In the genomic region with DNA sequence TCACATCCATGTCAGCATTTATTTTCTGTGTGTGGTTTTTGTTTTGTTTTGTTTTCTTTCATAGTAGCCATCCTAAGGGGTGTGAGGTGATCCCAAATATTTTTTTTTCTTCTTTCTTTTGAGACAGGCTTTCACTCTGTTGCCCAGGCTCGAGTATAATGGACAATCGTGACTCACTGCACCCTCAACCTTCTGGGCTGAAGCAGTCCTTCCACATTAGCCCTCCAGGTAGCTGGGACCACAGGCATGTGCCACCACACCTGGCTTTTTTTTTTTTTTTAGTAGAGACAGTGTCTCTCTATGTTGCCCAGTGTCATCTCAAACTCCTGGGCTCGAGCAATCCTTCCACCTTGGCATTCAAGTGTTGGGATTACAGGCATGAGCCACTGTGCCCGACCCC, we compare ENCODE assay signal across 14 cellular contexts. TPM values are rescaled to one million over a fixed set of nuclear protein-coding genes. Genes with fewer than 3 reads are reported as not detected.
DNase-seq lines count a peak whose midpoint lies in the region; ATAC-seq and TF ChIP-seq lines count a peak whose summit lies in the region.
"Had no signal": no experiment of that assay in that cellular context is flagged by ENCODE, and none has a peak within 500 bp of the region (broad histone marks: within the 10 kb centered on the region; RNA-seq: fewer than 3 reads in every experiment).

No MANE protein-coding gene starts in this region.

- POLR2A ChIA-PET in activated CD8-positive, alpha-beta T cell treated with anti-CD3 and anti-CD28 coated beads for 36 hours (lab: Charles Lee) = interaction anchor here (1.2 kb wide), 1 partner anchor 27 kb away, joined by 4 read pairs; no protein-coding TSS in a partner anchor

- H3K9me3 Mint-ChIP-seq in activated naive CD4-positive, alpha-beta T cell treated with anti-CD3 and anti-CD28 coated beads for 36 hours = no peaks in the 10 kb centered on the region
- H3K9me3 Mint-ChIP-seq in activated naive CD4-positive, alpha-beta T cell treated with anti-CD3 and anti-CD28 coated beads, Interleukin-2, amount 10 ng/mL, durations not matched to agents 7 days and 5 days = no peaks in the 10 kb centered on the region
- H3K9me3 Mint-ChIP-seq in activated CD8-positive, alpha-beta T cell treated with anti-CD3 and anti-CD28 coated beads for 36 hours = peaks cover 2% of the 10 kb centered on the region
- H3K9me3 Mint-ChIP-seq in effector memory CD8-positive, alpha-beta T cell = no peaks in the 10 kb centered on the region

- H3K4me3 ChIP-seq in WERI-Rb-1 (ENCODE audit: low read depth, low read length) = no peak overlapping the region
- H3K4me3 ChIP-seq: lower lobe of right lung, sigmoid colon, upper lobe of right lung had no signal

- CTCF ChIA-PET in activated naive CD4-positive, alpha-beta T cell treated with anti-CD3 and anti-CD28 coated beads for 36 hours (lab: Charles Lee) = interaction anchor here (0.6 kb wide), 1 partner anchor 43 kb away, joined by 3 read pairs; no protein-coding TSS in a partner anchor
- CTCF ChIA-PET in activated naive CD4-positive, alpha-beta T cell treated with anti-CD3 and anti-CD28 coated beads, Interleukin-2, amount 10 ng/mL, durations not matched to agents 7 days and 5 days (lab: Charles Lee) = interaction anchor here (2.1 kb wide), 1 partner anchor 59 kb away, joined by 8 read pairs; no protein-coding TSS in a partner anchor
- CTCF ChIA-PET in activated CD8-positive, alpha-beta T cell treated with anti-CD3 and anti-CD28 coated beads for 36 hours (lab: Charles Lee) = no interaction called here

- intact Hi-C loops in activated naive CD4-positive, alpha-beta T cell treated with anti-CD3 and anti-CD28 coated beads for 36 hours (cut with micrococcal nuclease) = loop anchor here (2.0 kb wide), 1 partner anchor 50 kb away; no protein-coding TSS in a partner anchor
- intact Hi-C loops in activated CD8-positive, alpha-beta T cell treated with anti-CD3 and anti-CD28 coated beads for 36 hours (cut with micrococcal nuclease) = loop anchor here (5.0 kb wide), 2 partner anchors 36 to 59 kb away; no protein-coding TSS in a partner anchor

- H3K27ac Mint-ChIP-seq in activated naive CD4-positive, alpha-beta T cell treated with anti-CD3 and anti-CD28 coated beads for 36 hours = peak overlapping the region; percentile 75
- H3K27ac Mint-ChIP-seq in activated naive CD4-positive, alpha-beta T cell treated with anti-CD3 and anti-CD28 coated beads, Interleukin-2, amount 10 ng/mL, durations not matched to agents 7 days and 5 days = no peak overlapping the region
- peak overlapping the region; percentile 84 for H3K27ac Mint-ChIP-seq in activated CD8-positive, alpha-beta T cell treated with anti-CD3 and anti-CD28 coated beads for 36 hours
- H3K27ac Mint-ChIP-seq in effector memory CD8-positive, alpha-beta T cell = peak overlapping the region; percentile 81 to 90

- no peak overlapping the region for H3K27ac ChIP-seq in WERI-Rb-1
- H3K27ac ChIP-seq: lower lobe of right lung, sigmoid colon, upper lobe of right lung had no signal

- H3K27me3 ChIP-seq in WERI-Rb-1 (ENCODE audit: insufficient read depth, low read depth, severe bottlenecking) = no peaks in the 10 kb centered on the region
- H3K27me3 ChIP-seq: sigmoid colon, upper lobe of right lung had no signal

- H3K36me3 Mint-ChIP-seq in activated naive CD4-positive, alpha-beta T cell treated with anti-CD3 and anti-CD28 coated beads for 36 hours (ENCODE audit: low read depth) = peaks cover 39% of the 10 kb centered on the region
- H3K36me3 Mint-ChIP-seq in activated naive CD4-positive, alpha-beta T cell treated with anti-CD3 and anti-CD28 coated beads, Interleukin-2, amount 10 ng/mL, durations not matched to agents 7 days and 5 days = peaks cover 50% of the 10 kb centered on the region
- H3K36me3 Mint-ChIP-seq in activated CD8-positive, alpha-beta T cell treated with anti-CD3 and anti-CD28 coated beads for 36 hours (ENCODE audit: low read depth) = peaks cover 61% of the 10 kb centered on the region
- H3K36me3 Mint-ChIP-seq in effector memory CD8-positive, alpha-beta T cell (ENCODE audit: insufficient read depth) = peaks cover 79% of the 10 kb centered on the region

- H3K9me3 ChIP-seq in WERI-Rb-1 (ENCODE audit: severe bottlenecking) = no peaks in the 10 kb centered on the region
- H3K9me3 ChIP-seq: lower lobe of right lung, sigmoid colon, upper lobe of right lung had no signal

- H3K4me1 Mint-ChIP-seq in activated naive CD4-positive, alpha-beta T cell treated with anti-CD3 and anti-CD28 coated beads for 36 hours (ENCODE audit: low read depth) = peaks cover 70% of the 10 kb centered on the region
- peaks cover 59% of the 10 kb centered on the region for H3K4me1 Mint-ChIP-seq in activated naive CD4-positive, alpha-beta T cell treated with anti-CD3 and anti-CD28 coated beads, Interleukin-2, amount 10 ng/mL, durations not matched to agents 7 days and 5 days
- peaks cover 69% of the 10 kb centered on the region for H3K4me1 Mint-ChIP-seq in activated CD8-positive, alpha-beta T cell treated with anti-CD3 and anti-CD28 coated beads for 36 hours (ENCODE audit: low read depth)
- peaks cover 46 to 64% of the 10 kb centered on the region in 2 donors for H3K4me1 Mint-ChIP-seq in effector memory CD8-positive, alpha-beta T cell (ENCODE audit: low read depth in 2 of 2)

- peaks cover 2% of the 10 kb centered on the region; the same call in 1 of the 2 replicates for H3K36me3 ChIP-seq in WERI-Rb-1
- H3K36me3 ChIP-seq: sigmoid colon, upper lobe of right lung had no signal

- DNase-seq in activated naive CD4-positive, alpha-beta T cell treated with anti-CD3 and anti-CD28 coated beads for 36 hours = no peak
- no peak for DNase-seq in activated naive CD4-positive, alpha-beta T cell treated with anti-CD3 and anti-CD28 coated beads, Interleukin-2, amount 10 ng/mL, durations not matched to agents 7 days and 5 days
- DNase-seq in activated CD8-positive, alpha-beta T cell treated with anti-CD3 and anti-CD28 coated beads for 36 hours = no peak
- DNase-seq in effector memory CD8-positive, alpha-beta T cell = no peak
- DNase-seq in renal cortical epithelial cell (ENCODE audit: low read depth) (peak; percentile 32), WERI-Rb-1 (no peak), HuH-7.5 (ENCODE audit: low spot score) (no peak), NCI-H1694 treated with DMSO at 0.1 percent for 48 hours (lab: John Stamatoyannopoulos, UW) (no peak)
- DNase-seq: foreskin fibroblast, lower lobe of right lung, NCI-H1417, NCI-H510A, sigmoid colon, upper lobe of right lung had no signal

- no peaks in the 10 kb centered on the region for H3K27me3 Mint-ChIP-seq in activated naive CD4-positive, alpha-beta T cell treated with anti-CD3 and anti-CD28 coated beads for 36 hours (ENCODE audit: low read depth)
- H3K27me3 Mint-ChIP-seq in activated naive CD4-positive, alpha-beta T cell treated with anti-CD3 and anti-CD28 coated beads, Interleukin-2, amount 10 ng/mL, durations not matched to agents 7 days and 5 days = no peaks in the 10 kb centered on the region
- no peaks in the 10 kb centered on the region for H3K27me3 Mint-ChIP-seq in activated CD8-positive, alpha-beta T cell treated with anti-CD3 and anti-CD28 coated beads for 36 hours
- H3K27me3 Mint-ChIP-seq in effector memory CD8-positive, alpha-beta T cell = no peaks in the 10 kb centered on the region

- no peak for TF ChIP-seq CTCF in activated CD8-positive, alpha-beta T cell treated with anti-CD3 and anti-CD28 coated beads for 36 hours (IDR thresholded peaks at IDR 0.05)
- no peak for TF ChIP-seq CTCF in WERI-Rb-1 (IDR thresholded peaks at IDR 0.05; ENCODE audit: low read depth, low read length)

- ATAC-seq in activated CD8-positive, alpha-beta T cell treated with anti-CD3 and anti-CD28 coated beads for 36 hours = no peak
- ATAC-seq in effector memory CD8-positive, alpha-beta T cell (replicated peaks) = peak; percentile 31
- ATAC-seq: upper lobe of right lung had no signal

- H3K4me3 Mint-ChIP-seq in activated naive CD4-positive, alpha-beta T cell treated with anti-CD3 and anti-CD28 coated beads for 36 hours = no peak overlapping the region
- H3K4me3 Mint-ChIP-seq in activated naive CD4-positive, alpha-beta T cell treated with anti-CD3 and anti-CD28 coated beads, Interleukin-2, amount 10 ng/mL, durations not matched to agents 7 days and 5 days = no peak overlapping the region
- H3K4me3 Mint-ChIP-seq in activated CD8-positive, alpha-beta T cell treated with anti-CD3 and anti-CD28 coated beads for 36 hours = peak overlapping the region; percentile 31
- H3K4me3 Mint-ChIP-seq in effector memory CD8-positive, alpha-beta T cell = peak overlapping the region; percentile 71

RNA-seq across cellular contexts. Expression of a gene that starts 59.1 kb away (rescaled TPM):
- 100 to 1,000 TPM; 106 to 108 TPM for total RNA-seq in activated naive CD4-positive, alpha-beta T cell treated with anti-CD3 and anti-CD28 coated beads for 36 hours
- 100 to 1,000 TPM; 100 to 102 TPM for total RNA-seq in activated CD8-positive, alpha-beta T cell treated with anti-CD3 and anti-CD28 coated beads for 36 hours
- 77.3 and 79.4 TPM in 2 replicates for total RNA-seq in renal cortical epithelial cell

Comparison
In these comparisons a context has a peak if more than half of its experiments do, and no peak if none do; other contexts are left out.
1. H3K4me3 Mint-ChIP-seq: peak in activated CD8-positive, alpha-beta T cell treated with anti-CD3 and anti-CD28 coated beads for 36 hours (single experiment) and effector memory CD8-positive, alpha-beta T cell (2 of 2); none in activated naive CD4-positive, alpha-beta T cell treated with anti-CD3 and anti-CD28 coated beads for 36 hours (single experiment) and activated naive CD4-positive, alpha-beta T cell treated with anti-CD3 and anti-CD28 coated beads, Interleukin-2, amount 10 ng/mL, durations not matched to agents 7 days and 5 days (single experiment).